Comparison of ENCODE assay signal across 8 cellular contexts in the genomic region with DNA sequence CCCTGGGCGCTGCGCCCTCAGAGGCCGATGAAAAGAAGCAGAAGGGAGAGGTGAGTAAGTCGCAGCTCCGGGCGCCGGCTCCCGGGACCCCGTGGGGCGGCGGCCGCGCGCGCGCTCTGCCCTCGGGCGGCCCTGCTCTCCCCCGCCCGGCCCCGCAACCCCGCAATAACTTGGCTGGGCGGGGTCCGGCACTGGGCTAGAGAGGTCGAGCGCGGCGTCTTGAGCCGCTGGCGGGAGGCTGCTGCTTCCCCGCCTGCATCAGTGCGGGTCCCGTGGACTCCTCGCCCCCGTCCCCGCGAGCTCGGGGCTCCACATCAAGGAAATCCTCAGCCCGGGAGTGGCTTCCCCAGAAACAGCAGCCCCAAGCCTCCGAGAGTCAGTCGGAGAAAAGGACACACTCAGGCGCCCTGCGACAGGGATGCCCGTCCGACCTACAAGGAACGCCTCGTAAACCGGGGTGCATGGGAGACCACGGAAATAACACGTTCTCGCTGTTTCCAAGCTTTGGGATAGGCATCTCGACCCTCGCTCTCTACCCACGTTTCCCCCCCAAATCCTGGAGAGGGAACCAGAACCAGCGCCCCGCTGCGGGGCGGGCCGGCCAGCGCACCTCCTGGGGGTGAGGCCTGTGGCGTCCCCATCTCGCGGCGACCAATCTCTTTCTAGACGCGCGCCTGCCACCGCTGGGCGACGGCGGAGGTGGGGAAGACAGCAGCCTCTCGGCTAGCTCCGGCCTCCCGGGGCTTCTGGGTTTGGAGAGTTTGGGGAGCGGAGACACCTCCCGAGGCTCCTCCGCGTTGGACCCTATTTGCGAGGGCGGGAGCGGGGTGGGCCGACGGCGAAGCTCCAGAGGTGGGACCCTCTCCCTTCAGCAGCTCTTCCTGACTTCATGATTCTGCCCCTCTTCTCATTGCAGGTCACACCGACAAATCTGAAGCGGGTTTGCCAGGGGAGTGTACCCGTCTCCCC. TPM values are rescaled to one million over a fixed set of nuclear protein-coding genes. Genes with fewer than 3 reads are reported as not detected.
A peak's percentile ranks its signal among the peaks of the same experiment; 100 is the strongest.
DNase-seq lines count a peak whose midpoint lies in the region; ATAC-seq lines count a peak whose summit lies in the region.

No MANE protein-coding gene starts in this region.

- peaks cover 36% of the 10 kb centered on the region for H3K36me3 Mint-ChIP-seq in effector memory CD8-positive, alpha-beta T cell (ENCODE audit: insufficient read depth)

- H3K9me3 Mint-ChIP-seq in effector memory CD8-positive, alpha-beta T cell, result no peaks in the 10 kb centered on the region

- DNase-seq in NCI-H524 (lab: John Stamatoyannopoulos, UW), result peak; percentile 83 to 88
- no peak for DNase-seq in NCI-H524 treated with DMSO at 0.1 percent for 48 hours (lab: John Stamatoyannopoulos, UW)
- DNase-seq in NCI-H510A (lab: John Stamatoyannopoulos, UW), result peak; percentile 49
- peak; percentile 63 to 65 for DNase-seq in activated CD4-positive, alpha-beta T cell treated with anti-CD3 and anti-CD28 coated beads, Interleukin-2, amount 50 U/mL, for 4 hours
- DNase-seq in effector memory CD8-positive, alpha-beta T cell, result peak; percentile 69 to 71 (median 71)
- DNase-seq in mesenteric fat pad (ENCODE audit: low spot score), result peak; percentile 91
- DNase-seq in stimulated activated CD8-positive, alpha-beta memory T cell treated with anti-CD3 and anti-CD28 coated beads, Interleukin-7, amount 100 ng/mL, for 1 hour (ENCODE audit: low read depth in 2 of 2), result peak; percentile 53 to 64

- no peaks in the 10 kb centered on the region for H3K27me3 Mint-ChIP-seq in effector memory CD8-positive, alpha-beta T cell

- peaks cover 33 to 36% of the 10 kb centered on the region in 2 donors for H3K4me1 Mint-ChIP-seq in effector memory CD8-positive, alpha-beta T cell (ENCODE audit: low read depth in 2 of 2)

- H3K27ac Mint-ChIP-seq in effector memory CD8-positive, alpha-beta T cell, result peak overlapping the region; percentile 79 to 91

- H3K4me3 Mint-ChIP-seq in effector memory CD8-positive, alpha-beta T cell, result peak overlapping the region; percentile 97 to 99

- peak; percentile 38 for ATAC-seq in HG02973 (IDR thresholded peaks at IDR 0.05; ENCODE audit: unreplicated experiment)
- ATAC-seq in effector memory CD8-positive, alpha-beta T cell (replicated peaks), result peak; percentile 58

RNA-seq across cellular contexts. Expression of a gene that starts 0.8 kb away (rescaled TPM):
- 38.3 TPM for total RNA-seq in mesenteric fat pad

RNA-seq across cellular contexts. Expression of a gene that starts 0.9 kb away (rescaled TPM):
- total RNA-seq in mesenteric fat pad, result 75.2 TPM

RNA-seq across cellular contexts. Expression of a gene that starts 21.8 kb away (rescaled TPM):
- 47.7 TPM for total RNA-seq in mesenteric fat pad

RNA-seq across cellular contexts. Expression of a gene that starts 25.3 kb away (rescaled TPM):
- total RNA-seq in mesenteric fat pad, result 11.5 TPM

RNA-seq across cellular contexts. Expression of a gene that starts 55.1 kb away (rescaled TPM):
- total RNA-seq in mesenteric fat pad, result 7.1 TPM
